In the genomic region with DNA sequence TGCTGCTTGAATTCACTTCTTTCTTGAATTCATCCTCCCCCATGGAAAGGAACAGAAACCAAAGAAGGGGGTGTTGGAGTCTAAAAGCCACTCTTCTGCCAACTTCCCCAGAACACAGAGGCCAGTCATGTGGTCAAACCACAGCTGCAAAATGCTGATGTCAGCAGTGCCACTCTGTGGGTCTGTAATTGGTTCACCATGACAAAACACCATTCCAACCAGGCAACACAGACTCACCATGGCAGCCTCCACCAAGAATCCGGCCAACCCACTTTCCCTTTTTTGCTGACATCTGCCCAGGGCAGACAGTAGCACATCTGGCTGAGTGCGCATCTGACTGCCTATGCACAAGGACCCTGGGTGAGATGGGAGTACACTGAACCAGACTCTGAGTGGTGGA, we compare ENCODE assay signal across 8 cellular contexts. TPM values are rescaled to one million over a fixed set of nuclear protein-coding genes. Genes with fewer than 3 reads are reported as not detected.
DNase-seq lines count a peak whose midpoint lies in the region; ATAC-seq, FAIRE-seq and TF ChIP-seq lines count a peak whose summit lies in the region.

No MANE protein-coding gene starts in this region.

- FAIRE-seq in GM12892 (lab: Jason Lieb, UNC), result peak; percentile 89

- ATAC-seq in HG03342 (IDR thresholded peaks at IDR 0.05; ENCODE audit: unreplicated experiment), result peak; percentile 22

- TF ChIP-seq POLR2A in GM12892 (IDR thresholded peaks at IDR 0.05; ENCODE audit: low read depth, low read length), result no peak

- DNase-seq in GM12892 (ENCODE audit: insufficient read length) (no peak), UCSD-AML1 (lab: John Stamatoyannopoulos, UW; ENCODE audit: unreplicated experiment) (peak; percentile 28), fibroblast of the conjunctiva (ENCODE audit: low read depth) (peak; percentile 42), T-helper 9 cell (no peak), dedifferentiated amniotic fluid mesenchymal stem cell (ENCODE audit: extremely low spot score) (no peak), NCI-H2081 treated with DMSO at 0.1 percent for 48 hours (lab: John Stamatoyannopoulos, UW) (no peak)
- peak; percentile 25 to 51 for DNase-seq in stimulated activated CD4-positive, alpha-beta T cell treated with anti-CD3 and anti-CD28 coated beads, Interleukin-2, amount 100 ng/mL, for 48 hours

RNA-seq across cellular contexts. Expression of a gene that starts 16.8 kb away (rescaled TPM):
- polyA plus RNA-seq in GM12892 (2012; ENCODE audit: missing spikeins), result 21.6 TPM

Comparison
In these comparisons a context has a peak if more than half of its experiments do, and no peak if none do; other contexts are left out.
1. DNase-seq: peak in UCSD-AML1 (single experiment), fibroblast of the conjunctiva (single experiment) and stimulated activated CD4-positive, alpha-beta T cell treated with anti-CD3 and anti-CD28 coated beads, Interleukin-2, amount 100 ng/mL, for 48 hours (2 of 2); none in GM12892 (single experiment), T-helper 9 cell (single experiment), dedifferentiated amniotic fluid mesenchymal stem cell (single experiment) and NCI-H2081 treated with DMSO at 0.1 percent for 48 hours (single experiment).